Comparison of ENCODE assay signal across 17 cellular contexts in the genomic region with DNA sequence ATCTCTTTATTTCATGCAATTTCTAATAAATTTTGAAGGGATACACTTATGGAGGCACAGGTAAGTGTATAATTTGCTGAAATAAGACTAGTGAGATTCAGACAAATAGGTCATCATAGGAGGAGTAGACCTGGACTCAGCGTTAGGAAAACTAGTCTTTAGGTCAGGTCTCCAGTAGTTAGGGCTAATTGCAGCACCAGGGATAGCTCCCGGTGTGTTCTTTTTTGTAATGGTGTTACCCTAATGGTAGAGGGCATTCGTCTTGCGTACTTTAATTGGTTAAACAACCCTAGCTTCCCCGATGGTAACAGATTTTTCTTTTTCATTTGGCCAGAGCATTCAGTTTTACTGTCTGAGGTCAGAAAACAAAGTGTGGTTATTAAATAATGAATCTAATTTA.
DNase-seq lines count a peak whose midpoint lies in the region; TF ChIP-seq lines count a peak whose summit lies in the region.
"Had no signal": no experiment of that assay in that cellular context is flagged by ENCODE, and none has a peak within 500 bp of the region (broad histone marks: within the 10 kb centered on the region; RNA-seq: fewer than 3 reads in every experiment).

No MANE protein-coding gene starts in this region.

- H3K4me1 ChIP-seq in endodermal cell (ENCODE audit: control insufficient read depth, insufficient read depth, low read length): no peaks in the 10 kb centered on the region
- no peaks in the 10 kb centered on the region for H3K4me1 ChIP-seq in neural progenitor cell
- H3K4me1 ChIP-seq: Peyer's patch had no signal

- no peak for TF ChIP-seq CTCF in endodermal cell (conservative IDR thresholded peaks at IDR 0.05)
- TF ChIP-seq CTCF in neural progenitor cell (IDR thresholded peaks at IDR 0.05): no peak

- H3K36me3 ChIP-seq in endodermal cell (ENCODE audit: control insufficient read depth, insufficient read depth, low read length) (peaks cover 9% of the 10 kb centered on the region), neural progenitor cell (peaks cover 5% of the 10 kb centered on the region)
- H3K36me3 ChIP-seq: BE2C, Peyer's patch had no signal

- no peaks in the 10 kb centered on the region for H3F3A ChIP-seq in neural progenitor cell (ENCODE audit: low read depth)

- H4K20me1 ChIP-seq in neural progenitor cell (ENCODE audit: low read depth): peaks cover 45% of the 10 kb centered on the region

- H3K27me3 Mint-ChIP-seq in endodermal cell (ENCODE audit: insufficient read depth) (no peaks in the 10 kb centered on the region), neural progenitor cell (ENCODE audit: insufficient read depth, low read depth) (no peaks in the 10 kb centered on the region)
- H3K27me3 Mint-ChIP-seq: CD4-positive, alpha-beta T cell had no signal

- DNase-seq in NCI-H146 treated with DMSO at 0.1 percent for 48 hours (lab: John Stamatoyannopoulos, UW; ENCODE audit: unreplicated experiment): peak; percentile 5
- no peak for DNase-seq in NCI-H146 (lab: John Stamatoyannopoulos, UW)
- DNase-seq in NCI-H2227 (lab: John Stamatoyannopoulos, UW; ENCODE audit: unreplicated experiment): peak; percentile 6
- peak; percentile 67 for DNase-seq in endodermal cell
- peak; percentile 16 for DNase-seq in neural progenitor cell (ENCODE audit: low spot score)
- DNase-seq in NCI-H226: no peak
- no peak for DNase-seq in dermis blood vessel endothelial cell
- no peak for DNase-seq in activated CD4-positive, alpha-beta T cell treated with anti-CD3 and anti-CD28 coated beads, Interleukin-2, amount 50 U/mL, for 1 hour
- DNase-seq: BE2C; CD4-positive, alpha-beta T cell; Karpas-422; NCI-H1105 treated with DMSO at 0.1 percent for 48 hours; NCI-H1930; NCI-H510A; Peyer's patch; SHP77 had no signal

- peaks cover under 1% of the 10 kb centered on the region for H3K9me3 ChIP-seq in endodermal cell (ENCODE audit: control insufficient read depth, low read length)
- H3K9me3 ChIP-seq in neural progenitor cell (ENCODE audit: low read depth): no peaks in the 10 kb centered on the region
- H3K9me3 ChIP-seq: BE2C, Peyer's patch had no signal

- no peak overlapping the region for H2AFZ ChIP-seq in neural progenitor cell (replicated peaks)

- H3K9ac ChIP-seq in endodermal cell (ENCODE audit: extremely low read depth, low read length, poor library complexity, severe bottlenecking): no peak overlapping the region
- no peak overlapping the region for H3K9ac ChIP-seq in neural progenitor cell

- H3K4me3 ChIP-seq in endodermal cell (ENCODE audit: low read length): no peak overlapping the region
- H3K4me3 ChIP-seq in neural progenitor cell: no peak overlapping the region
- H3K4me3 ChIP-seq: Peyer's patch had no signal

- H3K27ac ChIP-seq in endodermal cell (ENCODE audit: low read depth, low read length): no peak overlapping the region
- no peak overlapping the region for H3K27ac ChIP-seq in neural progenitor cell
- H3K27ac ChIP-seq: 22Rv1, Peyer's patch had no signal

- no peaks in the 10 kb centered on the region for H3K27me3 ChIP-seq in endodermal cell (ENCODE audit: control insufficient read depth, insufficient read depth, low read length, poor library complexity, severe bottlenecking)
- H3K27me3 ChIP-seq in neural progenitor cell: no peaks in the 10 kb centered on the region
- H3K27me3 ChIP-seq: BE2C, Peyer's patch had no signal

- no peaks in the 10 kb centered on the region for H3K9me3 Mint-ChIP-seq in endodermal cell
- peaks cover 2% of the 10 kb centered on the region for H3K9me3 Mint-ChIP-seq in neural progenitor cell
- H3K9me3 Mint-ChIP-seq: CD4-positive, alpha-beta T cell had no signal

- peaks cover 99% of the 10 kb centered on the region for H3K79me2 ChIP-seq in neural progenitor cell (ENCODE audit: low read depth)

- H3K27ac Mint-ChIP-seq in endodermal cell: no peak overlapping the region
- no peak overlapping the region for H3K27ac Mint-ChIP-seq in neural progenitor cell
- H3K27ac Mint-ChIP-seq: CD4-positive, alpha-beta T cell had no signal

- 90 to 93% methylated on average over 4 to 5 of the region's 5 CpGs for WGBS in endodermal cell (ENCODE audit: insufficient coverage in 1 of 2, insufficient read length in 1 of 2), 2 experiments

- peaks cover 13% of the 10 kb centered on the region for H3K36me3 Mint-ChIP-seq in endodermal cell (ENCODE audit: low read depth)
- peaks cover 15% of the 10 kb centered on the region for H3K36me3 Mint-ChIP-seq in neural progenitor cell

- H3K4me3 Mint-ChIP-seq in endodermal cell: no peak overlapping the region
- H3K4me3 Mint-ChIP-seq in neural progenitor cell: no peak overlapping the region
- H3K4me3 Mint-ChIP-seq: CD4-positive, alpha-beta T cell had no signal

- H3K4me2 ChIP-seq in neural progenitor cell: no peak overlapping the region

- H3K4me1 Mint-ChIP-seq in endodermal cell (no peaks in the 10 kb centered on the region), neural progenitor cell (no peaks in the 10 kb centered on the region)

Comparison
In these comparisons a context has a peak if more than half of its experiments do, and no peak if none do; other contexts are left out.
1. DNase-seq: peak in NCI-H146 treated with DMSO at 0.1 percent for 48 hours (single experiment), NCI-H2227 (single experiment), endodermal cell (single experiment) and neural progenitor cell (single experiment); none in NCI-H146 (single experiment), NCI-H226 (single experiment), dermis blood vessel endothelial cell (single experiment) and activated CD4-positive, alpha-beta T cell treated with anti-CD3 and anti-CD28 coated beads, Interleukin-2, amount 50 U/mL, for 1 hour (single experiment).